In the genomic region with DNA sequence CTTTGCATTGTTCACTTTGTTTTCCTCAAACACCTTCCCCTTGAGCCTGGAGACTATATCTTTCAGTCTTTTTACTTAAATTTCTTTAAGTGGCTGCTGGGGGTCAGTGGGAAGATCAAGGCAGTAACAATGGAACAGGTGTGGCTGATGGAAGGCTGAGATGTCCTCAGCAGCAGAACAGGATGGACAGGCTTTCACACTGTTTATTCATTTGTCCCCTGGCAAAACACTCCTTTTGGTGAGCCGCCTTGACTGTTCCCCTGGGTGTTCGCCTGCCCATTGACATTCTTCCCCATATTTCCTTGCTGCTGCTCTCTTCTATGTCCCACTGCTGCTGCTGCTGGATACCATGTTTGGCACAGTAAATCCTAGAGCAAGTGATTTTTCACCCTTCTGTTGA, we compare ENCODE assay signal across 23 cellular contexts. TPM values are rescaled to one million over a fixed set of nuclear protein-coding genes. Genes with fewer than 3 reads are reported as not detected.
DNase-seq lines count a peak whose midpoint lies in the region; ATAC-seq and TF ChIP-seq lines count a peak whose summit lies in the region.
"Had no signal": no experiment of that assay in that cellular context is flagged by ENCODE, and none has a peak within 500 bp of the region (broad histone marks: within the 10 kb centered on the region; RNA-seq: fewer than 3 reads in every experiment).

No MANE protein-coding gene starts in this region.

- 49 to 57% methylated on average over 2 of the region's 2 CpGs for WGBS in esophagus squamous epithelium, 2 donors
- WGBS in psoas muscle, 3 donors = 35 to 90% (median 49%) methylated on average over 2 of the region's 2 CpGs
- 93 to 94% methylated on average over 2 of the region's 2 CpGs for WGBS in body of pancreas, 2 donors

- H3K4me1 ChIP-seq in esophagus squamous epithelium (peaks cover 0 to 39% (median 3%) of the 10 kb centered on the region in 3 donors), psoas muscle (peaks cover 90% of the 10 kb centered on the region), body of pancreas (no peaks in the 10 kb centered on the region)
- H3K4me1 ChIP-seq: colonic mucosa, right atrium auricular region had no signal

- intact Hi-C loops in esophagus squamous epithelium (cut with DNase I) (no loop called here), psoas muscle (cut with DNase I) (no loop called here), body of pancreas (cut with DNase I) (no loop called here)

- TF ChIP-seq CTCF in LNCaP clone FGC (IDR thresholded peaks at IDR 0.05; ENCODE audit: control insufficient read depth, extremely low read depth, insufficient read depth) (no peak), esophagus squamous epithelium (IDR thresholded peaks at IDR 0.05) (no peak), psoas muscle (IDR thresholded peaks at IDR 0.05) (no peak), body of pancreas (IDR thresholded peaks at IDR 0.05) (no peak)

- H3K36me3 ChIP-seq in esophagus squamous epithelium (peaks cover 0 to 18% (median 0%) of the 10 kb centered on the region in 3 donors), psoas muscle (ENCODE audit: insufficient read depth in 1 of 2, low read depth in 1 of 2) (peaks cover 0 to 20% of the 10 kb centered on the region in 2 donors), body of pancreas (replicated peaks in 1 of 2; ENCODE audit: insufficient read depth in 1 of 2, low read depth in 2 of 2) (no peaks in the 10 kb centered on the region)
- H3K36me3 ChIP-seq: colonic mucosa, ovary had no signal

- DNase-seq in DMS153 treated with DMSO at 0.1 percent for 48 hours (lab: John Stamatoyannopoulos, UW; ENCODE audit: unreplicated experiment) (peak; percentile 32), LNCaP clone FGC (ENCODE audit: low read depth) (peak; percentile 57), esophagus squamous epithelium (lab: John Stamatoyannopoulos, UW) (no peak), psoas muscle (no peak), body of pancreas (no peak)
- DNase-seq: activated CD4-positive, alpha-beta T cell treated with anti-CD3 and anti-CD28 coated beads for 1 hour; activated CD8-positive, alpha-beta T cell treated with anti-CD3 and anti-CD28 coated beads for 36 hours; amygdala; colonic mucosa; effector memory CD4-positive, alpha-beta T cell; Karpas-422; NCI-H526 treated with DMSO at 0.1 percent for 48 hours; ovary; stimulated activated CD4-positive, alpha-beta T cell treated with anti-CD3 and anti-CD28 coated beads, Interleukin-2, amount 100 ng/mL, for 48 hours; T-helper 2 cell had no signal

- H3K4me3 ChIP-seq in LNCaP clone FGC (ENCODE audit: low read depth, low read length) (no peak overlapping the region), esophagus squamous epithelium (no peak overlapping the region), psoas muscle (no peak overlapping the region), body of pancreas (no peak overlapping the region)
- H3K4me3 ChIP-seq: colonic mucosa, ovary, right atrium auricular region had no signal

- no peak for TF ChIP-seq POLR2A in esophagus squamous epithelium (IDR thresholded peaks at IDR 0.05)
- no peak for TF ChIP-seq POLR2A in body of pancreas (IDR thresholded peaks at IDR 0.05)

- ATAC-seq in psoas muscle (peak in 3 of 4 donors; percentile 28 to 49 (median 37)), GM18517 (IDR thresholded peaks at IDR 0.05; ENCODE audit: unreplicated experiment) (no peak), body of pancreas (no peak), GM21717 (IDR thresholded peaks at IDR 0.05; ENCODE audit: unreplicated experiment) (no peak)
- ATAC-seq: activated CD8-positive, alpha-beta T cell treated with anti-CD3 and anti-CD28 coated beads for 36 hours; HepG2; natural killer cell treated with Interleukin-12 subunit alpha and Interleukin-12 subunit beta and Interleukin-15 and Interleukin-18, amount 100 ng/mL, for 72 hours; SK-N-SH treated with all-trans-retinoic acid at 6 μM for 48 hours had no signal

- H3K27me3 ChIP-seq in esophagus squamous epithelium (no peaks in the 10 kb centered on the region), psoas muscle (ENCODE audit: insufficient read depth in 3 of 3, low read length in 2 of 3) (no peaks in the 10 kb centered on the region), body of pancreas (no peaks in the 10 kb centered on the region)
- H3K27me3 ChIP-seq: colonic mucosa, ovary, right atrium auricular region had no signal

- H3K27ac ChIP-seq in esophagus squamous epithelium (peak overlapping the region in 3 of 4 donors; percentile 16 to 62 (median 43)), psoas muscle (peak overlapping the region; percentile 11), body of pancreas (no peak overlapping the region)
- H3K27ac ChIP-seq: C4-2B, colonic mucosa, HL-60, ovary, right atrium auricular region had no signal

- H3K9me3 ChIP-seq in esophagus squamous epithelium (no peaks in the 10 kb centered on the region), psoas muscle (no peaks in the 10 kb centered on the region), body of pancreas (no peaks in the 10 kb centered on the region)
- H3K9me3 ChIP-seq: colonic mucosa, ovary, right atrium auricular region had no signal

RNA-seq across cellular contexts. Expression of gene RNF144B, which starts 38.1 kb away (rescaled TPM):
- total RNA-seq in esophagus squamous epithelium (10 to 100 TPM in 3 of 4 donors, 1 to 10 TPM in 1; 7.6 to 19.0 (median 12.5) TPM), psoas muscle (10 to 100 TPM; 33.6 to 94.9 (median 65.4) TPM), body of pancreas (1 to 10 TPM; 4.0 to 5.4 TPM)
- polyA plus RNA-seq in psoas muscle = 10 to 100 TPM in 1 of 3 donors, 1 to 10 TPM in 2; 6.0 to 34.5 (median 7.9) TPM

Comparison
In these comparisons a context has a peak if more than half of its experiments do, and no peak if none do; other contexts are left out.
1. DNase-seq: peak in DMS153 treated with DMSO at 0.1 percent for 48 hours (single experiment) and LNCaP clone FGC (single experiment); none in esophagus squamous epithelium (single experiment), psoas muscle (0 of 2) and body of pancreas (0 of 4).
2. H3K27ac ChIP-seq: peak in esophagus squamous epithelium (3 of 4) and psoas muscle (single experiment); none in body of pancreas (0 of 4).
3. ATAC-seq: peak in psoas muscle (3 of 4); none in GM18517 (single experiment), body of pancreas (single experiment) and GM21717 (single experiment).